In genomic region chr19:49590071-49590970, GRCh38 we compare ENCODE assay signal across 8 cellular contexts. TPM values are rescaled to one million over a fixed set of nuclear protein-coding genes. Genes with fewer than 3 reads are reported as not detected.
DNase-seq lines count a peak whose midpoint lies in the region; ATAC-seq and TF ChIP-seq lines count a peak whose summit lies in the region.

No MANE protein-coding gene starts in this region.

- ATAC-seq in GM19025 (IDR thresholded peaks at IDR 0.05; ENCODE audit: low read depth, unreplicated experiment) (peak; percentile 57), HG03378 (IDR thresholded peaks at IDR 0.05; ENCODE audit: unreplicated experiment) (peak; percentile 63), left colon (peak; percentile 78)

- peaks cover 5% of the 10 kb centered on the region for H3K36me3 ChIP-seq in colonic mucosa

- H3K27ac ChIP-seq in colonic mucosa = peak overlapping the region; percentile 91

- H3K4me1 ChIP-seq in colonic mucosa = no peaks in the 10 kb centered on the region

- peak overlapping the region; percentile 86 to 92 for H3K9ac ChIP-seq in colonic mucosa (ENCODE audit: low read depth in 2 of 2, low read length in 2 of 2)

- TF ChIP-seq CTCF in colonic mucosa (IDR thresholded peaks at IDR 0.05) = no peak

- peak overlapping the region; percentile 74 for H3K4me3 ChIP-seq in colonic mucosa

- intact Hi-C loops in colonic mucosa (cut with DNase I) (loop anchor here (5.0 kb wide), 1 partner anchor 47 kb away; no protein-coding TSS in a partner anchor), left colon (cut with DNase I, micrococcal nuclease) (loop anchor here in 1 of 2 donors (5.0 kb wide), 1 partner anchor 47 kb away; no protein-coding TSS in a partner anchor)

- H3K9me3 ChIP-seq in colonic mucosa = no peaks in the 10 kb centered on the region

- peak; percentile 96 for DNase-seq in AG20443 (ENCODE audit: low spot score)
- peak; percentile 91 for DNase-seq in NCI-H524 treated with DMSO at 0.1 percent for 48 hours (lab: John Stamatoyannopoulos, UW)
- peak; percentile 96 for DNase-seq in activated CD4-positive, alpha-beta T cell treated with anti-CD3 and anti-CD28 coated beads for 48 hours
- DNase-seq in colonic mucosa = peak; percentile 99
- peak; percentile 98 to 99 for DNase-seq in left colon
- DNase-seq in stimulated activated CD4-positive, alpha-beta T cell treated with anti-CD3 and anti-CD28 coated beads, Interleukin-1b, Interleukin-23, amount 100 ng/mL, for 4 hours (ENCODE audit: low read depth in 2 of 2) = peak; percentile 86 to 89

- no peaks in the 10 kb centered on the region for H3K27me3 ChIP-seq in colonic mucosa

RNA-seq across cellular contexts. Expression of gene PRR12, which starts 0.7 kb away (rescaled TPM):
- total RNA-seq in colonic mucosa = 10 to 100 TPM; 17.5 to 33.1 TPM
- 10 to 100 TPM; 20.5 to 26.4 TPM for total RNA-seq in left colon

RNA-seq across cellular contexts. Expression of gene PRRG2, which starts 9.2 kb away (rescaled TPM):
- total RNA-seq in colonic mucosa = 10 to 100 TPM; 16.2 to 20.2 TPM
- total RNA-seq in left colon = 10 to 100 TPM; 22.4 to 26.1 TPM

RNA-seq across cellular contexts. Expression of gene NOSIP, which starts 10.0 kb away (rescaled TPM):
- total RNA-seq in colonic mucosa = 10 to 100 TPM; 63.2 to 91.2 TPM
- total RNA-seq in left colon = 10 to 100 TPM; 62.8 to 66.4 TPM

RNA-seq across cellular contexts. Expression of gene RRAS, which starts 49.6 kb away (rescaled TPM):
- total RNA-seq in colonic mucosa (10 to 100 TPM; 45.7 to 62.2 TPM), left colon (10 to 100 TPM; 41.7 to 76.6 TPM)

RNA-seq across cellular contexts. Expression of gene SCAF1, which starts 51.7 kb away (rescaled TPM):
- total RNA-seq in colonic mucosa = 10 to 100 TPM; 54.2 to 85.7 TPM
- 10 to 100 TPM; 60.9 to 62.7 TPM for total RNA-seq in left colon

Comparison
In these comparisons a context has a peak if more than half of its experiments do, and no peak if none do; other contexts are left out.
1. Peak in every context shown above with its lines: DNase-seq, ATAC-seq, H3K4me3 ChIP-seq and H3K27ac ChIP-seq.